8 cellular contexts compared by ENCODE assay signal in the genomic region with DNA sequence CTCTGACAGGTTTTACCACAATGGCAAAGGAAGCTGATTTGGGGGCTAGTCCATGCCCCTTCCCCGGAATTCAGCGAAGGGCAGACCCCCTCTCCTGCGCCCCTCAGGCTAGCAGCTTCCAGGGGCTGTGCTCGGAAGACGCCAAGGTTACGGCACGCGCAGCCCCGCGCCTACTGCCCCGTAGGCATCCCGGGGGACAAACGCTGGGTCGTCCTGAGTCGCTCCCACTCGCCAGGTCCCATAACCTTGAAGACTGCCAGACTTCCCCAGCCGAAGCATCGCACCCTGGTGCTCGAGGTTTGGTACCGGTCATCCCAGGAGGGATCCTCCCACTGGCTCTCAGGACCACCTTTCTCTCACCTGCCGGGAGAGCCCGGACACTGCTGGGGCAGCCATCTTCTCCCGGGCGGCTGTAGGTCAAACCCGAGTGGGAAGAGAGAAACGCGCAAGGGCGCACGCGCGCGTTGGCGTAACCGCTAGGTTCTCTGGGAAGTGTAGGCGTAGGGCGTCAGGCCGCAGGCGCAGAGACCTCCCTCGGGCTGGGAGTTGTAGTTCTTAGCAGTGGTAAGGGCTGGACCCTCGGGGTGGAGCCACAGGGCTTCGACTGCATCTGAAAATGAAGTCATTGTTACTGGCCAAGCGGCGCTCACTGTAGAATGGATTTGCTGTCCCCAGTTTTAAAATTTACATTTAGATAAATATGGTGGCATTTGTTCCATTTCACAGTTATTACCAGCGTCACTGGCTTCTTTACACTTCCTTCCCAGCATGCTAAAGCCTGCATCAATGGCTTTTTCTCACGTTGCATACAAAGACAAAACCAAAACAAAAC. TPM values are rescaled to one million over a fixed set of nuclear protein-coding genes. Genes with fewer than 3 reads are reported as not detected.
A peak's percentile ranks its signal among the peaks of the same experiment; 100 is the strongest.
DNase-seq lines count a peak whose midpoint lies in the region; ATAC-seq, FAIRE-seq and TF ChIP-seq lines count a peak whose summit lies in the region.

Gene ATP5PO (minus strand): TSS at position 437 of the 832 bp plus-strand sequence. CDS start 41 bp downstream, at position 396.

- peak within 1 kb of the TSS; percentile 99 for H3K4me3 ChIP-seq in AG10803 (ENCODE audit: low read length)

- ATAC-seq in GM19043 (IDR thresholded peaks at IDR 0.05; ENCODE audit: low read depth, unreplicated experiment) (peak; percentile 100), HG03378 (IDR thresholded peaks at IDR 0.05; ENCODE audit: unreplicated experiment) (peak; percentile 97)

- FAIRE-seq in islet of Langerhans (lab: Jason Lieb, UNC): peak; percentile 21

- DNase-seq in AG10803 (ENCODE audit: low read depth): peak; percentile 96
- DNase-seq in NCI-H460 (ENCODE audit: extremely low read depth, low read depth): peak; percentile 93
- DNase-seq in activated CD4-positive, CD25-positive, alpha-beta regulatory T cell treated with anti-CD3 and anti-CD28 coated beads, Interleukin-2, amount 50 U/mL, for 72 hours: peak; percentile 96
- peak; percentile 86 to 97 for DNase-seq in cerebellar nuclear complex (lab: John Stamatoyannopoulos, UW)
- DNase-seq in stimulated activated CD4-positive, alpha-beta T cell treated with anti-CD3 and anti-CD28 coated beads, Interleukin-12 subunit alpha, Interleukin-12 subunit beta, amount 100 ng/mL, for 4 hours: peak; percentile 94

- TF ChIP-seq CTCF in AG10803 (conservative IDR thresholded peaks at IDR 0.05; ENCODE audit: low read length): 0 out of 2 replicates have a peak, but pooled peaks have one; percentile 0

RNA-seq across cellular contexts. Expression of gene ATP5PO, which starts in this region (rescaled TPM):
- total RNA-seq in NCI-H460 (2014; rRNA removed; shearing (Covaris generic)): 224 and 246 TPM in 2 replicates
- polyA plus RNA-seq in NCI-H460 (2014; cell fraction: nucleus; rRNA removed): 108 and 110 TPM in 2 replicates

Comparison
In these comparisons a context has a peak if more than half of its experiments do, and no peak if none do; other contexts are left out.
1. Peak in every context shown above with its lines: DNase-seq, ATAC-seq and H3K4me3 ChIP-seq.